1 cellular context compared by ENCODE assay signal in the genomic region with DNA sequence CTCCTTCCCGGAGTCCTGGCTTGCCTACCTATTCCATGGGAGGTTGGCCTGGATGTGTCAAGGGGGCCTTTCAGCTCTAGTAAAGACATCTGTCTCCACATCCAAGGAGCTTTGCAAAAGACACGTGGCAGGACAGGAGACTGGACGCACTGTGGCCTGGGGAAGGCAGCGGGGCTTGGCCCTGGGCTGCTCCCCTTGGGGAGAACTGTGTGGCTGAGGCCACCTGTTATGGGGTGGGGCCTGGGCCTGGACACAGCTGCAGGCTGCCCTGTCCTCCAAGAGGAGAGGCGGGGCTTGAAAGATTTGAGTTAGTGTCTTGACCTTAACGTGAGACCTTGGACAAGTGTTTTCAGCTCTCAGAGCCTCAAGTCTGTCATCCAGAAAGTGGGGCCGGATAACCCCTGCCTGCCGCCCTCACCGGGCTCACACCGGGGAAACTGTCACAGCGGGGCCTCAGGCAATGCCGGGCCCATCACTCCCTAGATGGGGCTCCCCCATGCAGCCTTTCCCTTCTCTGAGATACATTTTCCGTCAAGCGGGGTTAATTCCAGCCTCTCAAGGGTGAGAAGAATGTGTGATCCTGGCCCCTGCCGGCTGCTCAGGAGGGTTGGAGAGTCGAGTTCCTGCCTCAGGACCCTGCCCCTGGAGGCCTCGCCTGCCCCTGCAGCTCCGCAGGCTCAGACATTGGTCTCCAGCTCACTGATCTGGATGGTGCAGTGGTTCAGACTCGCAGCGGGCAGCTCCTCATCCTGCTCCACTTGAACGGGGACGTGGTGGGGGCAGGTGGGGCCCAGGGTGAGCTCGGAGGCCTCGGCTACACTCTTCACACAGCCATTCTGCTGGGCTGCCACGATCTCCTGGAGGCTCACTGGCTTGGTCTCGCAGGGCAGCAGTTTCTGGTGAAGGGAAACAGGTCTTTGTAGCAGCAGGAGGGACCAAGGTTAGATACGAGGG.
TF ChIP-seq lines count a peak whose summit lies in the region.

No MANE protein-coding gene starts in this region.

TF ChIP-seq in HepG2, 621 proteins besides CTCF, POLR2A, EP300 and RAD21:
- TF ChIP-seq, protein P1, sequence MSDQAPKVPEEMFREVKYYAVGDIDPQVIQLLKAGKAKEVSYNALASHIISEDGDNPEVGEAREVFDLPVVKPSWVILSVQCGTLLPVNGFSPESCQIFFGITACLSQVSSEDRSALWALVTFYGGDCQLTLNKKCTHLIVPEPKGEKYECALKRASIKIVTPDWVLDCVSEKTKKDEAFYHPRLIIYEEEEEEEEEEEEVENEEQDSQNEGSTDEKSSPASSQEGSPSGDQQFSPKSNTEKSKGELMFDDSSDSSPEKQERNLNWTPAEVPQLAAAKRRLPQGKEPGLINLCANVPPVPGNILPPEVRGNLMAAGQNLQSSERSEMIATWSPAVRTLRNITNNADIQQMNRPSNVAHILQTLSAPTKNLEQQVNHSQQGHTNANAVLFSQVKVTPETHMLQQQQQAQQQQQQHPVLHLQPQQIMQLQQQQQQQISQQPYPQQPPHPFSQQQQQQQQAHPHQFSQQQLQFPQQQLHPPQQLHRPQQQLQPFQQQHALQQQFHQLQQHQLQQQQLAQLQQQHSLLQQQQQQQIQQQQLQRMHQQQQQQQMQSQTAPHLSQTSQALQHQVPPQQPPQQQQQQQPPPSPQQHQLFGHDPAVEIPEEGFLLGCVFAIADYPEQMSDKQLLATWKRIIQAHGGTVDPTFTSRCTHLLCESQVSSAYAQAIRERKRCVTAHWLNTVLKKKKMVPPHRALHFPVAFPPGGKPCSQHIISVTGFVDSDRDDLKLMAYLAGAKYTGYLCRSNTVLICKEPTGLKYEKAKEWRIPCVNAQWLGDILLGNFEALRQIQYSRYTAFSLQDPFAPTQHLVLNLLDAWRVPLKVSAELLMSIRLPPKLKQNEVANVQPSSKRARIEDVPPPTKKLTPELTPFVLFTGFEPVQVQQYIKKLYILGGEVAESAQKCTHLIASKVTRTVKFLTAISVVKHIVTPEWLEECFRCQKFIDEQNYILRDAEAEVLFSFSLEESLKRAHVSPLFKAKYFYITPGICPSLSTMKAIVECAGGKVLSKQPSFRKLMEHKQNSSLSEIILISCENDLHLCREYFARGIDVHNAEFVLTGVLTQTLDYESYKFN (CRISPR knock-in tag; conservative IDR thresholded peaks at IDR 0.05) = 0 out of 2 replicates have a peak, but pooled peaks have one; percentile 14
- TF ChIP-seq FOXK2 (IDR thresholded peaks at IDR 0.05) (no peak), ZKSCAN5 (CRISPR knock-in tag; IDR thresholded peaks at IDR 0.05) (0 out of 2 replicates have a peak, but pooled peaks have one; percentile 28), ZBTB38 (CRISPR knock-in tag; IDR thresholded peaks at IDR 0.05) (no peak; the same call in 1 of the 2 replicates), KDM1A (CRISPR knock-in tag; IDR thresholded peaks at IDR 0.05) (peak; percentile 32; the same call in 1 of the 2 replicates), SIX1 (CRISPR knock-in tag; IDR thresholded peaks at IDR 0.05; ENCODE audit: borderline replicate concordance) (no peak), ZFX (CRISPR knock-in tag; IDR thresholded peaks at IDR 0.05; ENCODE audit: low read depth) (peak; percentile 51; the same call in 1 of the 2 replicates), STAG1 (CRISPR knock-in tag; IDR thresholded peaks at IDR 0.05) (peak; percentile 23; the same call in 1 of the 2 replicates), RCOR2 (CRISPR knock-in tag; IDR thresholded peaks at IDR 0.05) (peak; percentile 29; the same call in 1 of the 2 replicates), NONO (IDR thresholded peaks at IDR 0.05) (no peak), NONO (CRISPR knock-in tag; conservative IDR thresholded peaks at IDR 0.05) (0 out of 2 replicates have a peak, but pooled peaks have one; percentile 22), ZMYM3 (CRISPR knock-in tag; IDR thresholded peaks at IDR 0.05) (peak; percentile 85), CAMTA2 (CRISPR knock-in tag; IDR thresholded peaks at IDR 0.05; ENCODE audit: borderline replicate concordance) (no peak), HNF4G (IDR thresholded peaks at IDR 0.05; ENCODE audit: borderline replicate concordance, low read depth, low read length) (no peak), HNF4G (CRISPR knock-in tag; IDR thresholded peaks at IDR 0.05; ENCODE audit: borderline replicate concordance, low read depth) (peak; percentile 6; the same call in 1 of the 2 replicates), ZNF205 (CRISPR knock-in tag; IDR thresholded peaks at IDR 0.05) (peak; percentile 82), RAD51 (IDR thresholded peaks at IDR 0.05; ENCODE audit: borderline replicate concordance) (no peak)
- TF ChIP-seq, protein P2, sequence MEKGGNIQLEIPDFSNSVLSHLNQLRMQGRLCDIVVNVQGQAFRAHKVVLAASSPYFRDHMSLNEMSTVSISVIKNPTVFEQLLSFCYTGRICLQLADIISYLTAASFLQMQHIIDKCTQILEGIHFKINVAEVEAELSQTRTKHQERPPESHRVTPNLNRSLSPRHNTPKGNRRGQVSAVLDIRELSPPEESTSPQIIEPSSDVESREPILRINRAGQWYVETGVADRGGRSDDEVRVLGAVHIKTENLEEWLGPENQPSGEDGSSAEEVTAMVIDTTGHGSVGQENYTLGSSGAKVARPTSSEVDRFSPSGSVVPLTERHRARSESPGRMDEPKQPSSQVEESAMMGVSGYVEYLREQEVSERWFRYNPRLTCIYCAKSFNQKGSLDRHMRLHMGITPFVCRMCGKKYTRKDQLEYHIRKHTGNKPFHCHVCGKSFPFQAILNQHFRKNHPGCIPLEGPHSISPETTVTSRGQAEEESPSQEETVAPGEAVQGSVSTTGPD (CRISPR knock-in tag; IDR thresholded peaks at IDR 0.05) = peak; percentile 32; the same call in 1 of the 2 replicates
- TF ChIP-seq, protein P3, sequence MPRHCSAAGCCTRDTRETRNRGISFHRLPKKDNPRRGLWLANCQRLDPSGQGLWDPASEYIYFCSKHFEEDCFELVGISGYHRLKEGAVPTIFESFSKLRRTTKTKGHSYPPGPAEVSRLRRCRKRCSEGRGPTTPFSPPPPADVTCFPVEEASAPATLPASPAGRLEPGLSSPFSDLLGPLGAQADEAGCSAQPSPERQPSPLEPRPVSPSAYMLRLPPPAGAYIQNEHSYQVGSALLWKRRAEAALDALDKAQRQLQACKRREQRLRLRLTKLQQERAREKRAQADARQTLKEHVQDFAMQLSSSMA (CRISPR knock-in tag; IDR thresholded peaks at IDR 0.05) = 0 out of 2 replicates have a peak, but pooled peaks have one; percentile 58
- TF ChIP-seq, protein P4, sequence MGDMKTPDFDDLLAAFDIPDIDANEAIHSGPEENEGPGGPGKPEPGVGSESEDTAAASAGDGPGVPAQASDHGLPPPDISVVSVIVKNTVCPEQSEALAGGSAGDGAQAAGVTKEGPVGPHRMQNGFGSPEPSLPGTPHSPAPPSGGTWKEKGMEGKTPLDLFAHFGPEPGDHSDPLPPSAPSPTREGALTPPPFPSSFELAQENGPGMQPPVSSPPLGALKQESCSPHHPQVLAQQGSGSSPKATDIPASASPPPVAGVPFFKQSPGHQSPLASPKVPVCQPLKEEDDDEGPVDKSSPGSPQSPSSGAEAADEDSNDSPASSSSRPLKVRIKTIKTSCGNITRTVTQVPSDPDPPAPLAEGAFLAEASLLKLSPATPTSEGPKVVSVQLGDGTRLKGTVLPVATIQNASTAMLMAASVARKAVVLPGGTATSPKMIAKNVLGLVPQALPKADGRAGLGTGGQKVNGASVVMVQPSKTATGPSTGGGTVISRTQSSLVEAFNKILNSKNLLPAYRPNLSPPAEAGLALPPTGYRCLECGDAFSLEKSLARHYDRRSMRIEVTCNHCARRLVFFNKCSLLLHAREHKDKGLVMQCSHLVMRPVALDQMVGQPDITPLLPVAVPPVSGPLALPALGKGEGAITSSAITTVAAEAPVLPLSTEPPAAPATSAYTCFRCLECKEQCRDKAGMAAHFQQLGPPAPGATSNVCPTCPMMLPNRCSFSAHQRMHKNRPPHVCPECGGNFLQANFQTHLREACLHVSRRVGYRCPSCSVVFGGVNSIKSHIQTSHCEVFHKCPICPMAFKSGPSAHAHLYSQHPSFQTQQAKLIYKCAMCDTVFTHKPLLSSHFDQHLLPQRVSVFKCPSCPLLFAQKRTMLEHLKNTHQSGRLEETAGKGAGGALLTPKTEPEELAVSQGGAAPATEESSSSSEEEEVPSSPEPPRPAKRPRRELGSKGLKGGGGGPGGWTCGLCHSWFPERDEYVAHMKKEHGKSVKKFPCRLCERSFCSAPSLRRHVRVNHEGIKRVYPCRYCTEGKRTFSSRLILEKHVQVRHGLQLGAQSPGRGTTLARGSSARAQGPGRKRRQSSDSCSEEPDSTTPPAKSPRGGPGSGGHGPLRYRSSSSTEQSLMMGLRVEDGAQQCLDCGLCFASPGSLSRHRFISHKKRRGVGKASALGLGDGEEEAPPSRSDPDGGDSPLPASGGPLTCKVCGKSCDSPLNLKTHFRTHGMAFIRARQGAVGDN (CRISPR knock-in tag; IDR thresholded peaks at IDR 0.05) = peak; percentile 68
- TF ChIP-seq, protein P5, sequence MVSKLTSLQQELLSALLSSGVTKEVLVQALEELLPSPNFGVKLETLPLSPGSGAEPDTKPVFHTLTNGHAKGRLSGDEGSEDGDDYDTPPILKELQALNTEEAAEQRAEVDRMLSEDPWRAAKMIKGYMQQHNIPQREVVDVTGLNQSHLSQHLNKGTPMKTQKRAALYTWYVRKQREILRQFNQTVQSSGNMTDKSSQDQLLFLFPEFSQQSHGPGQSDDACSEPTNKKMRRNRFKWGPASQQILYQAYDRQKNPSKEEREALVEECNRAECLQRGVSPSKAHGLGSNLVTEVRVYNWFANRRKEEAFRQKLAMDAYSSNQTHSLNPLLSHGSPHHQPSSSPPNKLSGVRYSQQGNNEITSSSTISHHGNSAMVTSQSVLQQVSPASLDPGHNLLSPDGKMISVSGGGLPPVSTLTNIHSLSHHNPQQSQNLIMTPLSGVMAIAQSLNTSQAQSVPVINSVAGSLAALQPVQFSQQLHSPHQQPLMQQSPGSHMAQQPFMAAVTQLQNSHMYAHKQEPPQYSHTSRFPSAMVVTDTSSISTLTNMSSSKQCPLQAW (CRISPR knock-in tag; IDR thresholded peaks at IDR 0.05) = peak; percentile 65
- TF ChIP-seq, protein P6, sequence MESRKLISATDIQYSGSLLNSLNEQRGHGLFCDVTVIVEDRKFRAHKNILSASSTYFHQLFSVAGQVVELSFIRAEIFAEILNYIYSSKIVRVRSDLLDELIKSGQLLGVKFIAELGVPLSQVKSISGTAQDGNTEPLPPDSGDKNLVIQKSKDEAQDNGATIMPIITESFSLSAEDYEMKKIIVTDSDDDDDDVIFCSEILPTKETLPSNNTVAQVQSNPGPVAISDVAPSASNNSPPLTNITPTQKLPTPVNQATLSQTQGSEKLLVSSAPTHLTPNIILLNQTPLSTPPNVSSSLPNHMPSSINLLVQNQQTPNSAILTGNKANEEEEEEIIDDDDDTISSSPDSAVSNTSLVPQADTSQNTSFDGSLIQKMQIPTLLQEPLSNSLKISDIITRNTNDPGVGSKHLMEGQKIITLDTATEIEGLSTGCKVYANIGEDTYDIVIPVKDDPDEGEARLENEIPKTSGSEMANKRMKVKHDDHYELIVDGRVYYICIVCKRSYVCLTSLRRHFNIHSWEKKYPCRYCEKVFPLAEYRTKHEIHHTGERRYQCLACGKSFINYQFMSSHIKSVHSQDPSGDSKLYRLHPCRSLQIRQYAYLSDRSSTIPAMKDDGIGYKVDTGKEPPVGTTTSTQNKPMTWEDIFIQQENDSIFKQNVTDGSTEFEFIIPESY (CRISPR knock-in tag; IDR thresholded peaks at IDR 0.05) = no peak
